ENCODE assay signal across 9 cellular contexts in the genomic region with DNA sequence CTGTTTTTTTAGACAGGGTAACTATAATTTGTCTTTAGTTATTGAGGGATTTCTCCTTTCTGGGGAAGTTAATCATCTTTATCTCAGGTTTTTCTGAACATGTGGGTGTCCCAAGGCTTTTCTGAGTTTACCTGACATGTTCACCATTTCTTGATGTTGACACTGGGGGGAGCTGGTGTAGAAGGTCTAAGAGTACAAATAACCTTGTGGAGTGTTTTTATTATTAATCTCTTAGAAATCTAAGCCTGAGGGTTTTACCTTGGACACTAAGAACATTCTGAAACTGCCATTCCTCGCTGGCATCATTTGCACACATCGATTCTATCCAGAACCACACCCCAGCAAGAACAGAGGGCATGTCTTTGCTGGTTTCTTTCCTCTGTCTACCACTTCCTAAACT. TPM values are rescaled to one million over a fixed set of nuclear protein-coding genes. Genes with fewer than 3 reads are reported as not detected.
DNase-seq lines count a peak whose midpoint lies in the region; ATAC-seq and TF ChIP-seq lines count a peak whose summit lies in the region.
"Had no signal": no experiment of that assay in that cellular context is flagged by ENCODE, and none has a peak within 500 bp of the region (broad histone marks: within the 10 kb centered on the region; RNA-seq: fewer than 3 reads in every experiment).

No MANE protein-coding gene starts in this region.

- no peaks in the 10 kb centered on the region for H3K9me2 ChIP-seq in GM23248 (ENCODE audit: insufficient read depth)

- peak overlapping the region; percentile 72 for H3K27ac ChIP-seq in GM23248

- H3K36me3 ChIP-seq in GM23248 (ENCODE audit: low read depth): peaks cover 91% of the 10 kb centered on the region
- H3K36me3 ChIP-seq in HAP-1 (replicated peaks): peaks cover 48% of the 10 kb centered on the region

- H3K79me2 ChIP-seq in GM23248 (ENCODE audit: insufficient read depth): peaks cover 99% of the 10 kb centered on the region

- WGBS in GM23248 (ENCODE audit: low coverage in 1 of 2, low lambda C conversion rate in 2 of 2, missing lambda C conversion rate in 2 of 2), 2 experiments: 37 to 46% methylated on average over 2 of the region's 2 CpGs

- H3K4me2 ChIP-seq in GM23248 (ENCODE audit: unreplicated experiment): no peak overlapping the region

- H3K9me3 ChIP-seq in GM23248 (ENCODE audit: low read depth) (no peaks in the 10 kb centered on the region), HAP-1 (no peaks in the 10 kb centered on the region)

- H3K27me3 ChIP-seq in GM23248 (replicated peaks; ENCODE audit: insufficient read depth) (no peaks in the 10 kb centered on the region), HAP-1 (ENCODE audit: low read depth) (no peaks in the 10 kb centered on the region)

- TF ChIP-seq CTCF in AG09319 (IDR thresholded peaks at IDR 0.05; ENCODE audit: low read depth, low read length): peak; percentile 40

- in situ Hi-C loops in GM23248 (cut with MboI): no loop called here
- in situ Hi-C loops in HAP-1 (cut with MboI; ENCODE audit: low sequenced_read_pairs): no loop called here

- peak overlapping the region; percentile 47 for H3K9ac ChIP-seq in GM23248

- peaks cover 88% of the 10 kb centered on the region for H3F3A ChIP-seq in GM23248 (ENCODE audit: insufficient read depth)

- H3K4me1 ChIP-seq in GM23248 (ENCODE audit: insufficient read depth) (peaks cover 45% of the 10 kb centered on the region), HAP-1 (no peaks in the 10 kb centered on the region)

- DNase-seq in AG09319 (ENCODE audit: extremely low read depth, low read depth) (no peak), GM23248 (peak; percentile 63), amniotic epithelial cell (ENCODE audit: low read depth) (peak; percentile 57), left lobe of liver (ENCODE audit: low spot score) (no peak), NCI-H2171 (lab: John Stamatoyannopoulos, UW) (no peak), HAP-1 (ENCODE audit: low spot score in 2 of 2) (no peak)
- DNase-seq: NCI-H1048 had no signal

- H4K20me1 ChIP-seq in GM23248 (ENCODE audit: insufficient read depth): no peaks in the 10 kb centered on the region

- no peak overlapping the region for H2AFZ ChIP-seq in GM23248

- no peak overlapping the region for H3K4me3 ChIP-seq in GM23248
- no peak overlapping the region for H3K4me3 ChIP-seq in HAP-1

- ATAC-seq in left lobe of liver (peak; percentile 39), HG03354 (IDR thresholded peaks at IDR 0.05; ENCODE audit: poor library complexity, severe bottlenecking, unreplicated experiment) (no peak), HG02852 (IDR thresholded peaks at IDR 0.05; ENCODE audit: unreplicated experiment) (no peak)

RNA-seq across cellular contexts. Expression of a gene that starts 15.6 kb away (rescaled TPM):
- total RNA-seq in GM23248 (2014; rRNA removed; shearing (Covaris generic)): not detected in 2 replicates
- polyA plus RNA-seq in GM23248 (2016; fragmentation: Nextera tagmentation; extraction: Ambion mirVana): not detected in 2 replicates
- not detected for total RNA-seq in left lobe of liver

RNA-seq across cellular contexts. Expression of a gene that starts 20.0 kb away (rescaled TPM):
- 1,166 and 1,314 TPM in 2 replicates for total RNA-seq in GM23248 (2014; rRNA removed; shearing (Covaris generic))
- polyA plus RNA-seq in GM23248 (2016; fragmentation: Nextera tagmentation; extraction: Ambion mirVana): 2,015 and 2,061 TPM in 2 replicates
- 149 TPM for total RNA-seq in left lobe of liver

RNA-seq across cellular contexts. Expression of a gene that starts 58.1 kb away (rescaled TPM):
- total RNA-seq in GM23248 (2014; rRNA removed; shearing (Covaris generic)): 44.6 and 72.2 TPM in 2 replicates
- polyA plus RNA-seq in GM23248 (2016; fragmentation: Nextera tagmentation; extraction: Ambion mirVana): 37.8 and 38.7 TPM in 2 replicates
- 18.9 TPM for total RNA-seq in left lobe of liver

Comparison
In these comparisons a context has a peak if more than half of its experiments do, and no peak if none do; other contexts are left out.
1. DNase-seq: peak in GM23248 (single experiment) and amniotic epithelial cell (single experiment); none in AG09319 (single experiment), left lobe of liver (single experiment), NCI-H2171 (single experiment) and HAP-1 (0 of 2).